Comparison of ENCODE assay signal across 10 cellular contexts in genomic region chr19:50329926-50330294, GRCh38. TPM values are rescaled to one million over a fixed set of nuclear protein-coding genes. Genes with fewer than 3 reads are reported as not detected.
A peak's percentile ranks its signal among the peaks of the same experiment; 100 is the strongest.
DNase-seq lines count a peak whose midpoint lies in the region; ATAC-seq and TF ChIP-seq lines count a peak whose summit lies in the region.
"Not testable (repeated sequence)": the region's sequence is repeated elsewhere in the genome, so short reads cannot be mapped to it uniquely, and the experiment has no call there.
"Had no signal": no experiment of that assay in that cellular context is flagged by ENCODE, and none has a peak within 500 bp of the region (broad histone marks: within the 10 kb centered on the region; RNA-seq: fewer than 3 reads in every experiment).

No MANE protein-coding gene starts in this region.

- H3K4me3 Mint-ChIP-seq in activated CD4-positive, alpha-beta memory T cell treated with anti-CD3 and anti-CD28 coated beads for 36 hours, result peak overlapping the region; percentile 82
- peak overlapping the region; percentile 90 for H3K4me3 Mint-ChIP-seq in memory B cell

- H3K27me3 Mint-ChIP-seq in activated CD4-positive, alpha-beta memory T cell treated with anti-CD3 and anti-CD28 coated beads for 36 hours, result peaks cover 49% of the 10 kb centered on the region
- H3K27me3 Mint-ChIP-seq in memory B cell, result not testable (repeated sequence)

- intact Hi-C loops in activated CD4-positive, alpha-beta memory T cell treated with anti-CD3 and anti-CD28 coated beads for 36 hours (cut with micrococcal nuclease), result loop anchor here (1.0 to 10.0 kb wide), 7 partner anchors 17 to 653 kb away; partner anchors contain the start of genes PRMT1, VRK3 and ZNF473
- intact Hi-C loops in transverse colon (cut with DNase I; ENCODE audit: low total_unique reads), result not testable (repeated sequence)

- DNase-seq in NT2/D1 (ENCODE audit: low read depth, low spot score); astrocyte of the spinal cord (ENCODE audit: low read depth, low spot score); memory B cell (ENCODE audit: low spot score in 2 of 2); transverse colon: not testable (repeated sequence)
- DNase-seq in activated CD4-positive, alpha-beta memory T cell treated with anti-CD3 and anti-CD28 coated beads for 36 hours, result peak; percentile 49

- not testable (repeated sequence) for TF ChIP-seq EP300 in gastroesophageal sphincter (IDR thresholded peaks at IDR 0.05); transverse colon (IDR thresholded peaks at IDR 0.05; ENCODE audit: low read depth)

- H3K27ac Mint-ChIP-seq in activated CD4-positive, alpha-beta memory T cell treated with anti-CD3 and anti-CD28 coated beads for 36 hours, result peak overlapping the region; percentile 88
- peak overlapping the region; percentile 92 for H3K27ac Mint-ChIP-seq in memory B cell

- WGBS in gastroesophageal sphincter (ENCODE audit: low coverage in 1 of 2), 2 donors, result 0 to 10% methylated on average over 7 to 18 of the region's 18 CpGs
- 13 to 14% methylated on average over 12 to 18 of the region's 18 CpGs for WGBS in transverse colon (ENCODE audit: low coverage in 1 of 2), 2 donors

- peaks cover 30% of the 10 kb centered on the region for H3K36me3 ChIP-seq in DOHH2 (ENCODE audit: control insufficient read depth, low read length)
- not testable (repeated sequence) for H3K36me3 ChIP-seq in NT2/D1 (ENCODE audit: insufficient read depth, insufficient read length, low read length); gastroesophageal sphincter; rectal smooth muscle tissue (ENCODE audit: control insufficient read depth, insufficient read depth, low read length); transverse colon

- H4K20me1 ChIP-seq in DOHH2 (ENCODE audit: control insufficient read depth, insufficient read depth, low read depth, low read length), result peaks cover 23% of the 10 kb centered on the region

- H3K27me3 ChIP-seq in DOHH2 (ENCODE audit: control insufficient read depth, low read length) (peaks cover 25% of the 10 kb centered on the region), gastroesophageal sphincter (peaks cover 91% of the 10 kb centered on the region), rectal smooth muscle tissue (ENCODE audit: control insufficient read depth, insufficient read depth, low read length) (peaks cover 34% of the 10 kb centered on the region), transverse colon (peaks cover 72% of the 10 kb centered on the region)
- H3K27me3 ChIP-seq in NT2/D1 (ENCODE audit: insufficient read depth, insufficient read length), result not testable (repeated sequence)

- H3K4me2 ChIP-seq in DOHH2 (ENCODE audit: low read length), result peak overlapping the region; percentile 99

- peak overlapping the region; percentile 84 for H3K4me3 ChIP-seq in DOHH2 (ENCODE audit: low read length)
- peak overlapping the region; percentile 66 for H3K4me3 ChIP-seq in NT2/D1 (ENCODE audit: insufficient read length, low read depth)
- peak overlapping the region; percentile 21 for H3K4me3 ChIP-seq in astrocyte of the spinal cord (ENCODE audit: low read depth, low read length)
- peak overlapping the region in 1 of 2 donors; percentile 45 for H3K4me3 ChIP-seq in gastroesophageal sphincter
- peak overlapping the region; percentile 32 for H3K4me3 ChIP-seq in rectal smooth muscle tissue (ENCODE audit: low read length)
- peak overlapping the region in 2 of 4 donors; percentile 2 to 42 for H3K4me3 ChIP-seq in transverse colon

- TF ChIP-seq CTCF in DOHH2 (IDR thresholded peaks at IDR 0.05; ENCODE audit: low read depth, low read length, poor library complexity, severe bottlenecking); astrocyte of the spinal cord (IDR thresholded peaks at IDR 0.05; ENCODE audit: low read depth, low read length); gastroesophageal sphincter (IDR thresholded peaks at IDR 0.05); transverse colon (IDR thresholded peaks at IDR 0.05): not testable (repeated sequence)

- H3K27ac ChIP-seq in DOHH2 (ENCODE audit: low read depth, low read length) (peak overlapping the region; percentile 85), gastroesophageal sphincter (peak overlapping the region in 3 of 4 donors; percentile 78 to 90 (median 83)), transverse colon (peak overlapping the region; percentile 27 to 68 (median 48))
- H3K27ac ChIP-seq in rectal smooth muscle tissue (ENCODE audit: low read depth, low read length), result not testable (repeated sequence)

- H3K36me3 Mint-ChIP-seq in activated CD4-positive, alpha-beta memory T cell treated with anti-CD3 and anti-CD28 coated beads for 36 hours, result peaks cover 21% of the 10 kb centered on the region
- H3K36me3 Mint-ChIP-seq in memory B cell, result not testable (repeated sequence)

- POLR2A ChIA-PET in activated CD4-positive, alpha-beta memory T cell treated with anti-CD3 and anti-CD28 coated beads for 36 hours (lab: Charles Lee), result not testable (repeated sequence)

- not testable (repeated sequence) for H3K9me2 ChIP-seq in DOHH2 (replicated peaks; ENCODE audit: control insufficient read depth, low read length)

- H3K9me3 Mint-ChIP-seq in activated CD4-positive, alpha-beta memory T cell treated with anti-CD3 and anti-CD28 coated beads for 36 hours; memory B cell: not testable (repeated sequence)

- peaks cover 23% of the 10 kb centered on the region for H3F3A ChIP-seq in DOHH2 (ENCODE audit: control insufficient read depth, insufficient read depth)

- H3K4me1 ChIP-seq in DOHH2 (ENCODE audit: control insufficient read depth, low read length) (peaks cover 85% of the 10 kb centered on the region), gastroesophageal sphincter (peaks cover 0 to 84% (median 25%) of the 10 kb centered on the region in 3 donors), transverse colon (peaks cover 3 to 57% (median 45%) of the 10 kb centered on the region in 4 donors)
- H3K4me1 ChIP-seq in NT2/D1 (ENCODE audit: insufficient read depth, insufficient read length); rectal smooth muscle tissue (ENCODE audit: control insufficient read depth, insufficient read depth, low read length): not testable (repeated sequence)

- ATAC-seq in gastroesophageal sphincter; memory B cell (ENCODE audit: low read depth): not testable (repeated sequence)

- H3K9me3 ChIP-seq in DOHH2 (ENCODE audit: control insufficient read depth, insufficient read depth, low read length); NT2/D1 (ENCODE audit: insufficient read depth, low read length); gastroesophageal sphincter; transverse colon: not testable (repeated sequence)

- CTCF ChIA-PET in activated CD4-positive, alpha-beta memory T cell treated with anti-CD3 and anti-CD28 coated beads for 36 hours (lab: Charles Lee), result interaction anchor here (1.9 kb wide), 1 partner anchor 29 kb away, joined by 11 read pairs; no protein-coding TSS in a partner anchor

- TF ChIP-seq POLR2A in gastroesophageal sphincter (IDR thresholded peaks at IDR 0.05); transverse colon (IDR thresholded peaks at IDR 0.05): not testable (repeated sequence)

- peaks cover 22% of the 10 kb centered on the region for H3K79me2 ChIP-seq in DOHH2 (ENCODE audit: control insufficient read depth, low read length)

- peaks cover 71% of the 10 kb centered on the region for H3K4me1 Mint-ChIP-seq in activated CD4-positive, alpha-beta memory T cell treated with anti-CD3 and anti-CD28 coated beads for 36 hours (ENCODE audit: low read depth)
- H3K4me1 Mint-ChIP-seq in memory B cell, result peaks cover 64% of the 10 kb centered on the region

- in situ Hi-C loops in astrocyte of the spinal cord (cut with HindIII; ENCODE audit: low sequenced_read_pairs); transverse colon (cut with MboI; ENCODE audit: low pct_ligation_motif_present in 1 of 4, low pct_unique_long_range_greater_than_20kb in 1 of 4, low sequenced_read_pairs in 3 of 4): not testable (repeated sequence)

- H3K9ac ChIP-seq in NT2/D1 (ENCODE audit: insufficient read length, low read depth), result peak overlapping the region; percentile 71
- H3K9ac ChIP-seq in rectal smooth muscle tissue (ENCODE audit: low read length), result not testable (repeated sequence)

RNA-seq across cellular contexts. Expression of gene KCNC3, which starts 0.7 kb away (rescaled TPM):
- total RNA-seq in activated CD4-positive, alpha-beta memory T cell treated with anti-CD3 and anti-CD28 coated beads for 36 hours, result 1 to 10 TPM; 5.4 to 6.2 TPM
- under 1 TPM in 3 of 4 donors, not detected in 1; 0.16 to 0.67 (median 0.58) TPM for total RNA-seq in gastroesophageal sphincter
- total RNA-seq in transverse colon, result under 1 TPM; 0.27 to 0.64 (median 0.49) TPM

RNA-seq across cellular contexts. Expression of gene NAPSA, which starts 35.5 kb away (rescaled TPM):
- total RNA-seq in activated CD4-positive, alpha-beta memory T cell treated with anti-CD3 and anti-CD28 coated beads for 36 hours, result 10 to 100 TPM; 88.8 to 99.8 TPM
- total RNA-seq in gastroesophageal sphincter (1 to 10 TPM in 1 of 4 donors, not detected in 3; 1.0 TPM), transverse colon (1 to 10 TPM; 1.6 to 5.0 (median 3.1) TPM)
- total RNA-seq: dermis blood vessel endothelial cell, NCI-H460 had no signal

RNA-seq across cellular contexts. Expression of gene NR1H2, which starts 46.3 kb away (rescaled TPM):
- total RNA-seq in activated CD4-positive, alpha-beta memory T cell treated with anti-CD3 and anti-CD28 coated beads for 36 hours, result 10 to 100 TPM; 73.9 to 75.6 TPM
- total RNA-seq in gastroesophageal sphincter (100 to 1,000 TPM; 138 to 191 (median 145) TPM), transverse colon (100 to 1,000 TPM in 2 of 4 donors, 10 to 100 TPM in 2; 80.8 to 192 (median 102) TPM)

RNA-seq across cellular contexts. Expression of gene POLD1, which starts 54.2 kb away (rescaled TPM):
- 100 to 1,000 TPM; 190 to 191 TPM for total RNA-seq in activated CD4-positive, alpha-beta memory T cell treated with anti-CD3 and anti-CD28 coated beads for 36 hours
- total RNA-seq in gastroesophageal sphincter (10 to 100 TPM in 2 of 4 donors, 1 to 10 TPM in 2; 7.2 to 13.7 (median 10.3) TPM), transverse colon (10 to 100 TPM; 14.6 to 59.1 (median 25.9) TPM)

Comparison
In these comparisons a context has a peak if more than half of its experiments do, and no peak if none do; other contexts are left out.
1. RNA of gene NAPSA, which starts 35.5 kb away (total RNA-seq): 88.8 to 99.8 TPM in activated CD4-positive, alpha-beta memory T cell treated with anti-CD3 and anti-CD28 coated beads for 36 hours; 1.6 to 5.0 TPM in transverse colon and 1.0 TPM in gastroesophageal sphincter; every median in the first group is over 10 times any median in the second.